15 cellular contexts compared by ENCODE assay signal in the genomic region with DNA sequence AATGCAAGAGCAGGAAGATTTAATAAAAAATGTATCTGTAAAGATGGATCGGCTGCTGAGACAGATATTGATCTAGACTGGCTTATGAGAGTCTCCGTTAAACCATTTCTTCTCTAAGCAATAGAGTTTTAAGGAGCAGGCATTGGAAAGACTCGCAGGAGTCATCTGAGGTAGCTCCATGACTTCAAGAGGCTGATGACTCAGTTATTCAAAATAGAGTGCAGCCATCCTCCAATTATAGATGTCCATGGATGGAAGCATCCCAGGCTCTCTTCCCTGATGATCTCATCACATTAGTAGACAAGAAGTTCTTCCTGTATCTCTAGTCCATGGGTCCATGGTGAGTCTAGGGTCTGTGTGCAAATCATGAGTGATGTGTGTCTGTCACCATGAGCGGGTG.
DNase-seq lines count a peak whose midpoint lies in the region; ATAC-seq, FAIRE-seq and TF ChIP-seq lines count a peak whose summit lies in the region.
"Had no signal": no experiment of that assay in that cellular context is flagged by ENCODE, and none has a peak within 500 bp of the region (broad histone marks: within the 10 kb centered on the region; RNA-seq: fewer than 3 reads in every experiment).

No MANE protein-coding gene starts in this region.

- DNase-seq in AG08395 (ENCODE audit: low spot score) (peak; percentile 88), ELR (ENCODE audit: low read depth) (peak; percentile 72), RKO (ENCODE audit: low spot score) (peak; percentile 39), iris pigment epithelial cell (ENCODE audit: low read depth) (peak; percentile 11), GM12892 (ENCODE audit: insufficient read length) (no peak)
- no peak for DNase-seq in stimulated activated CD4-positive, alpha-beta T cell treated with anti-CD3 and anti-CD28 coated beads, Interleukin-4, amount 100 ng/mL, for 1 hour
- DNase-seq in stimulated activated CD4-positive, alpha-beta T cell treated with anti-CD3 and anti-CD28 coated beads, Interleukin-2, amount 100 ng/mL, for 48 hours, result no peak
- DNase-seq: erythroblast; GF-D8; MM.1S; stimulated activated CD4-positive, alpha-beta T cell treated with anti-CD3 and anti-CD28 coated beads, Interleukin-1b, Interleukin-23, amount 100 ng/mL, for 48 hours; T-helper 1 cell; transverse colon had no signal

- no peak for FAIRE-seq in GM12892 (lab: Jason Lieb, UNC)

- TF ChIP-seq POLR2A in GM12892 (IDR thresholded peaks at IDR 0.05; ENCODE audit: low read depth, low read length), result no peak

- ATAC-seq in HG03378 (IDR thresholded peaks at IDR 0.05; ENCODE audit: unreplicated experiment), result no peak
- ATAC-seq: natural killer cell treated with Interleukin-12 subunit alpha and Interleukin-12 subunit beta and Interleukin-15 and Interleukin-18, amount 100 ng/mL, for 72 hours had no signal

Comparison
In these comparisons a context has a peak if more than half of its experiments do, and no peak if none do; other contexts are left out.
1. DNase-seq: peak in AG08395 (single experiment), ELR (single experiment), RKO (single experiment) and iris pigment epithelial cell (single experiment); none in stimulated activated CD4-positive, alpha-beta T cell treated with anti-CD3 and anti-CD28 coated beads, Interleukin-4, amount 100 ng/mL, for 1 hour (single experiment), stimulated activated CD4-positive, alpha-beta T cell treated with anti-CD3 and anti-CD28 coated beads, Interleukin-2, amount 100 ng/mL, for 48 hours (0 of 2) and GM12892 (single experiment).